30 cellular contexts compared by ENCODE assay signal in genomic region chr15:81362790-81363189, GRCh38. TPM values are rescaled to one million over a fixed set of nuclear protein-coding genes. Genes with fewer than 3 reads are reported as not detected.
A peak's percentile ranks its signal among the peaks of the same experiment; 100 is the strongest.
DNase-seq lines count a peak whose midpoint lies in the region; ATAC-seq and TF ChIP-seq lines count a peak whose summit lies in the region.
"Had no signal": no experiment of that assay in that cellular context is flagged by ENCODE, and none has a peak within 500 bp of the region (broad histone marks: within the 10 kb centered on the region; RNA-seq: fewer than 3 reads in every experiment).

No MANE protein-coding gene starts in this region.

- H3K9ac ChIP-seq in PC-3 (ENCODE audit: low read length): no peak overlapping the region
- H3K9ac ChIP-seq: KMS-11 had no signal

- H3K4me2 ChIP-seq in PC-3 (ENCODE audit: low read length): no peak overlapping the region
- H3K4me2 ChIP-seq in hepatocyte: no peak overlapping the region
- H3K4me2 ChIP-seq: KMS-11, PC-9 had no signal

- no peaks in the 10 kb centered on the region for H3K9me3 ChIP-seq in right cardiac atrium (ENCODE audit: control insufficient read depth, low read length)
- no peaks in the 10 kb centered on the region for H3K9me3 ChIP-seq in heart left ventricle
- no peaks in the 10 kb centered on the region for H3K9me3 ChIP-seq in PC-3 (ENCODE audit: low read length)
- no peaks in the 10 kb centered on the region for H3K9me3 ChIP-seq in aorta (ENCODE audit: control insufficient read depth, low read length)
- no peaks in the 10 kb centered on the region for H3K9me3 ChIP-seq in hepatocyte (ENCODE audit: low read depth)

- BruUV-seq in PC-3 (replicated peaks; lab: Mats Ljungman, UMichigan): no TSS peak

- ATAC-seq in right cardiac atrium: peak in 1 of 2 donors; percentile 6
- no peak for ATAC-seq in heart left ventricle
- no peak for ATAC-seq in PC-3
- peak; percentile 27 for ATAC-seq in aorta (ENCODE audit: low FRiP score)
- ATAC-seq: GM12878 had no signal

- DNase-seq in right cardiac atrium (peak in 2 of 3 donors; percentile 10 to 58), heart left ventricle (no peak), PC-3 (peak; percentile 19), epithelial cell of esophagus (ENCODE audit: low read depth) (peak; percentile 25), aorta (no peak), HEK293T (ENCODE audit: extremely low spot score) (no peak), hepatocyte (ENCODE audit: low spot score) (no peak), GM10248 (ENCODE audit: extremely low spot score) (no peak)
- DNase-seq: C1 segment of cervical spinal cord; CD4-positive, alpha-beta memory T cell; COR-L47; DMS53; GOT3; HCEC 1CT; IMR-90; NCI-H1092 treated with DMSO at 0.1 percent for 48 hours; NCI-H2029; NCI-H446 treated with DMSO at 0.1 percent for 48 hours; NCI-H526; NCI-H82; NK-92 treated with Interleukin-12 subunit alpha and Interleukin-12 subunit beta, amount 100 ng/mL, for 24 hours; PC-9; SHP77 treated with DMSO at 0.1 percent for 48 hours; T-helper 1 cell had no signal

- POLR2A ChIA-PET in PC-3 (lab: Charles Lee; ENCODE audit: unreplicated experiment) (no interaction called here), HEK293T (lab: Yijun Ruan, JAX) (no interaction called here), GM10248 (lab: Yijun Ruan, JAX) (no interaction called here)

- WGBS in right cardiac atrium: 70% methylated on average over 11 of the region's 11 CpGs
- WGBS in heart left ventricle, 4 donors: 82 to 94% (median 88%) methylated on average over 11 of the region's 11 CpGs
- WGBS in aorta, 2 donors: 87 to 89% methylated on average over 11 of the region's 11 CpGs
- WGBS in hepatocyte (ENCODE audit: low lambda C conversion rate, missing lambda C conversion rate): 92% methylated on average over 11 of the region's 11 CpGs

- H3K79me2 ChIP-seq in PC-3 (ENCODE audit: low read length) (no peaks in the 10 kb centered on the region), hepatocyte (no peaks in the 10 kb centered on the region)

- no peaks in the 10 kb centered on the region for H3K4me1 ChIP-seq in right cardiac atrium (ENCODE audit: control insufficient read depth, insufficient read depth, low read length)
- H3K4me1 ChIP-seq in heart left ventricle: peaks cover 0 to 3% (median 0%) of the 10 kb centered on the region in 12 donors
- no peaks in the 10 kb centered on the region for H3K4me1 ChIP-seq in PC-3 (ENCODE audit: insufficient read depth, low read length)
- no peaks in the 10 kb centered on the region for H3K4me1 ChIP-seq in aorta (ENCODE audit: control insufficient read depth in 1 of 2, insufficient read depth in 2 of 2, low read length in 2 of 2)
- H3K4me1 ChIP-seq in hepatocyte (ENCODE audit: insufficient read depth): no peaks in the 10 kb centered on the region

- H3K27ac ChIP-seq in right cardiac atrium (ENCODE audit: low read length): no peak overlapping the region
- H3K27ac ChIP-seq in heart left ventricle: no peak overlapping the region
- H3K27ac ChIP-seq in PC-3 (ENCODE audit: low read length): no peak overlapping the region
- H3K27ac ChIP-seq in aorta (ENCODE audit: low read depth in 1 of 2, low read length in 2 of 2): no peak overlapping the region
- no peak overlapping the region for H3K27ac ChIP-seq in hepatocyte
- H3K27ac ChIP-seq: KMS-11, PC-9 had no signal

- H2AFZ ChIP-seq in PC-3 (ENCODE audit: low read length) (no peak overlapping the region), hepatocyte (no peak overlapping the region)
- H2AFZ ChIP-seq: PC-9 had no signal

- H3F3A ChIP-seq in PC-3 (ENCODE audit: low read length, unreplicated experiment): no peaks in the 10 kb centered on the region

- TF ChIP-seq POLR2A in heart left ventricle (IDR thresholded peaks at IDR 0.05): no peak

- H3K4me3 ChIP-seq in right cardiac atrium (ENCODE audit: low read length) (no peak overlapping the region), heart left ventricle (no peak overlapping the region), PC-3 (ENCODE audit: low read length) (no peak overlapping the region), epithelial cell of esophagus (ENCODE audit: low read length) (no peak overlapping the region), aorta (ENCODE audit: low read length in 2 of 2) (no peak overlapping the region), hepatocyte (no peak overlapping the region)
- H3K4me3 ChIP-seq: GM12878, PC-9 had no signal

- H3K36me3 ChIP-seq in heart left ventricle: no peaks in the 10 kb centered on the region
- H3K36me3 ChIP-seq in PC-3 (ENCODE audit: low read depth, low read length): no peaks in the 10 kb centered on the region
- H3K36me3 ChIP-seq in aorta (ENCODE audit: control insufficient read depth in 1 of 2, insufficient read depth in 2 of 2, low read length in 1 of 2): no peaks in the 10 kb centered on the region
- peaks cover 3% of the 10 kb centered on the region for H3K36me3 ChIP-seq in hepatocyte (replicated peaks; ENCODE audit: insufficient read depth, low read depth)

- H3K27me3 ChIP-seq in right cardiac atrium (ENCODE audit: control insufficient read depth, insufficient read depth) (no peaks in the 10 kb centered on the region), heart left ventricle (no peaks in the 10 kb centered on the region), PC-3 (ENCODE audit: low read length) (peaks cover 13% of the 10 kb centered on the region; the same call in 1 of the 2 replicates), aorta (ENCODE audit: control insufficient read depth in 1 of 2, insufficient read depth in 2 of 2, low read length in 1 of 2) (no peaks in the 10 kb centered on the region), hepatocyte (no peaks in the 10 kb centered on the region)

- H3K9me2 ChIP-seq in PC-3 (replicated peaks; ENCODE audit: low read length): no peaks in the 10 kb centered on the region
- no peaks in the 10 kb centered on the region for H3K9me2 ChIP-seq in hepatocyte (replicated peaks; ENCODE audit: insufficient read depth)

- TF ChIP-seq CTCF in heart left ventricle (IDR thresholded peaks at IDR 0.05) (no peak), PC-3 (conservative IDR thresholded peaks at IDR 0.05; ENCODE audit: low read depth, low read length) (no peak), epithelial cell of esophagus (IDR thresholded peaks at IDR 0.05; ENCODE audit: insufficient read depth, low read depth, low read length, missing control alignments) (no peak), hepatocyte (IDR thresholded peaks at IDR 0.05; ENCODE audit: poor library complexity) (no peak), GM10248 (IDR thresholded peaks at IDR 0.05; ENCODE audit: control extremely low read depth, extremely low read depth, low read depth, missing control alignments) (no peak)

- CTCF ChIA-PET in PC-3 (lab: Charles Lee): no interaction called here
- CTCF ChIA-PET in HEK293T (lab: Yijun Ruan, JAX): no interaction called here
- CTCF ChIA-PET in GM10248 (lab: Yijun Ruan, JAX): no interaction called here

- intact Hi-C loops in right cardiac atrium (cut with DNase I) (no loop called here), heart left ventricle (cut with DNase I) (no loop called here), PC-3 (cut with micrococcal nuclease) (no loop called here), aorta (cut with DNase I) (no loop called here)

- H4K20me1 ChIP-seq in PC-3 (ENCODE audit: low read length) (no peaks in the 10 kb centered on the region), hepatocyte (ENCODE audit: insufficient read depth, poor library complexity, severe bottlenecking) (no peaks in the 10 kb centered on the region)

TF ChIP-seq in HEK293T, 16 proteins besides CTCF, POLR2A, EP300 and RAD21:
- TF ChIP-seq TARDBP (IDR thresholded peaks at IDR 0.05) (no peak), ZNF384 (IDR thresholded peaks at IDR 0.05) (no peak), FOXM1 (IDR thresholded peaks at IDR 0.05; ENCODE audit: borderline replicate concordance) (no peak), PKNOX1 (IDR thresholded peaks at IDR 0.05) (no peak), LEF1 (IDR thresholded peaks at IDR 0.05; ENCODE audit: borderline replicate concordance) (no peak), FOXK2 (IDR thresholded peaks at IDR 0.05) (no peak), ARNT (IDR thresholded peaks at IDR 0.05) (no peak), FOXA1 (IDR thresholded peaks at IDR 0.05) (no peak), BHLHE40 (IDR thresholded peaks at IDR 0.05; ENCODE audit: borderline replicate concordance) (no peak), HDGF (IDR thresholded peaks at IDR 0.05; ENCODE audit: borderline replicate concordance) (no peak), NFRKB (IDR thresholded peaks at IDR 0.05) (no peak)

RNA-seq across cellular contexts. Expression of gene TMC3, which starts 11.2 kb away (rescaled TPM):
- total RNA-seq in right cardiac atrium (under 1 TPM in 1 of 4 donors, not detected in 3; 0.14 TPM), heart left ventricle (under 1 TPM in 1 of 9 donors, not detected in 8; 0.19 TPM), PC-3 (2014; rRNA removed) (not detected in 2 replicates), aorta (under 1 TPM in 1 of 2 donors, not detected in 1; 0.81 TPM), hepatocyte (0.12 and 0.43 TPM in 2 replicates)
- polyA plus RNA-seq in right cardiac atrium (0.02 TPM), heart left ventricle (not detected), aorta (not detected), hepatocyte (0.19 TPM in 1 of 2 replicates, not detected in the other)
- total RNA-seq: A673; CD4-positive, alpha-beta memory T cell; Daoy; G401; GM12878; IMR-90; PC-9; RPMI7951 had no signal
- polyA plus RNA-seq: IMR-90 had no signal

RNA-seq across cellular contexts. Expression of gene STARD5, which starts 38.8 kb away (rescaled TPM):
- 1 to 10 TPM; 1.7 to 5.3 (median 3.3) TPM for total RNA-seq in right cardiac atrium
- 2.7 TPM for polyA plus RNA-seq in right cardiac atrium
- 1 to 10 TPM in 7 of 9 donors, under 1 TPM in 2; 0.49 to 3.0 (median 1.4) TPM for total RNA-seq in heart left ventricle
- polyA plus RNA-seq in heart left ventricle: 1 to 10 TPM; 1.4 to 3.7 TPM
- total RNA-seq in PC-3 (2014; rRNA removed): 3.3 and 5.9 TPM in 2 replicates
- total RNA-seq in aorta: 1 to 10 TPM; 2.2 to 7.0 TPM
- polyA plus RNA-seq in aorta: 10 to 100 TPM in 1 of 2 donors, 1 to 10 TPM in 1; 3.6 to 10.3 TPM
- 7.2 and 8.2 TPM in 2 replicates for total RNA-seq in hepatocyte
- 10.6 and 13.7 TPM in 2 replicates for polyA plus RNA-seq in hepatocyte
- total RNA-seq: G401 had no signal

Comparison
In these comparisons a context has a peak if more than half of its experiments do, and no peak if none do; other contexts are left out.
1. DNase-seq: peak in right cardiac atrium (2 of 3), PC-3 (single experiment) and epithelial cell of esophagus (single experiment); none in heart left ventricle (0 of 5), aorta (0 of 2), HEK293T (single experiment), hepatocyte (single experiment) and GM10248 (single experiment).